In the genomic region with DNA sequence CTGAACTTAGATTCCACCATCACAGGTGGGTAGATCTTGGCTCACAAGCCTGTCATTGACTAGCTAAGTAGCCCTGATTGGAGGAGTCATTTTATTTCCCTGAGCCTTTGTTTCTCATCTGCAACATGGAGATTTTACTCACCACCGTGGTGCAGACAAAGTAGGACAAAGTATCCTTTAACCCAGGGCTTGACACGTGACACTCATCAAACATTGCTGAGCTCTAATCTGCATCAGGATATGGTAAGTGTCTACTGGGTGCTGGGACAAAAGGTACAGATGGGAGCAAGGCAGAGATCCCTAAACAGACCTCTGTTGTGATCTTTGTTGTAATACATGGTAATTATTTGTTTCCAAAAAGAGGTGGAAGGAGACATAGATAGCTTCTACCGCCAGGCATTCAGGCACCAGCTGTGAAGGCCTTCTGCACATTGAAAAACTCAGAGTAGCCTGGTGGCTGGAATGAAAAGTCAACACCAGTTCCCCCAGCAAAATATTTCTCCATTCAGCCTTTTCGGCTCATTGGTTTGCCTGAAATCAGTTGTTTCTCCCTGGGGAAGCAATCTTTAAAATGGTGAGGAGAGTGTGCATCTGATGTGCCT, we compare ENCODE assay signal across 12 cellular contexts. TPM values are rescaled to one million over a fixed set of nuclear protein-coding genes. Genes with fewer than 3 reads are reported as not detected.
A peak's percentile ranks its signal among the peaks of the same experiment; 100 is the strongest.
DNase-seq lines count a peak whose midpoint lies in the region; ATAC-seq and TF ChIP-seq lines count a peak whose summit lies in the region.
"Had no signal": no experiment of that assay in that cellular context is flagged by ENCODE, and none has a peak within 500 bp of the region (broad histone marks: within the 10 kb centered on the region; RNA-seq: fewer than 3 reads in every experiment).

No MANE protein-coding gene starts in this region.

- H3K4me3 ChIP-seq in SK-N-SH (ENCODE audit: low read depth in 2 of 2, low read length in 1 of 2) (no peak overlapping the region), fibroblast of lung (replicated peaks in 1 of 4; ENCODE audit: control extremely low read depth in 1 of 4, insufficient read depth in 1 of 4, low read depth in 3 of 4, low read length in 4 of 4) (no peak overlapping the region)
- H3K4me3 ChIP-seq: adrenal gland, prostate gland had no signal

- POLR2A ChIA-PET in SK-N-SH (lab: Yijun Ruan, JAX) = no interaction called here

- no peaks in the 10 kb centered on the region for H4K20me1 ChIP-seq in SK-N-SH (ENCODE audit: insufficient read depth)
- no peaks in the 10 kb centered on the region for H4K20me1 ChIP-seq in fibroblast of lung (ENCODE audit: control insufficient read depth, extremely low read depth, insufficient read depth, low read length)

- H3F3A ChIP-seq in SK-N-SH (replicated peaks; ENCODE audit: insufficient read depth) = peaks cover 80% of the 10 kb centered on the region

- TF ChIP-seq CTCF in SK-N-SH (IDR thresholded peaks at IDR 0.05) (peak; percentile 26), fibroblast of lung (conservative IDR thresholded peaks at IDR 0.05 in 1 of 2, IDR thresholded peaks at IDR 0.05 in 1 of 2; ENCODE audit: low read depth in 1 of 2, low read length in 2 of 2) (peak; percentile 6 to 31)

- no peak overlapping the region; the same call in 1 of the 2 replicates for H3K9ac ChIP-seq in SK-N-SH
- H3K9ac ChIP-seq in fibroblast of lung (ENCODE audit: insufficient read depth, low read length) = no peak overlapping the region

- no peak for ATAC-seq in SK-N-SH treated with all-trans-retinoic acid at 6 μM for 48 hours
- no peak for ATAC-seq in stimulated activated effector memory CD8-positive, alpha-beta T cell treated with anti-CD3 and anti-CD28 coated beads, Interleukin-12 subunit alpha, Interleukin-12 subunit beta, amount 100 ng/mL, for 72 hours

- WGBS in SK-N-SH (ENCODE audit: low lambda C conversion rate) = 91% methylated on average over 4 of the region's 4 CpGs

- peaks cover 4% of the 10 kb centered on the region for H3K36me3 Mint-ChIP-seq in stimulated activated effector memory CD8-positive, alpha-beta T cell treated with anti-CD3 and anti-CD28 coated beads, Interleukin-12 subunit alpha, Interleukin-12 subunit beta, amount 100 ng/mL, for 72 hours

- H3K4me2 ChIP-seq in SK-N-SH (no peak overlapping the region), fibroblast of lung (ENCODE audit: extremely low read depth, insufficient read depth, low read length) (no peak overlapping the region)

- TF ChIP-seq RAD21 in SK-N-SH (IDR thresholded peaks at IDR 0.05; ENCODE audit: low read length) = no peak

- H3K4me1 Mint-ChIP-seq in stimulated activated effector memory CD8-positive, alpha-beta T cell treated with anti-CD3 and anti-CD28 coated beads, Interleukin-12 subunit alpha, Interleukin-12 subunit beta, amount 100 ng/mL, for 72 hours = peaks cover 48% of the 10 kb centered on the region

- H3K9me3 ChIP-seq in SK-N-SH = no peaks in the 10 kb centered on the region
- H3K9me3 ChIP-seq in fibroblast of lung (ENCODE audit: control insufficient read depth, insufficient read depth, low read depth, low read length) = no peaks in the 10 kb centered on the region
- H3K9me3 ChIP-seq: adrenal gland, prostate gland had no signal

- H3K27me3 ChIP-seq in SK-N-SH (ENCODE audit: insufficient read depth) = no peaks in the 10 kb centered on the region
- no peaks in the 10 kb centered on the region for H3K27me3 ChIP-seq in fibroblast of lung (ENCODE audit: control insufficient read depth, insufficient read depth, low read length)
- H3K27me3 ChIP-seq: adrenal gland had no signal

- H3K36me3 ChIP-seq in SK-N-SH (replicated peaks in 1 of 2; ENCODE audit: control insufficient read depth in 1 of 2, insufficient read depth in 2 of 2, low read length in 1 of 2) (no peaks in the 10 kb centered on the region), fibroblast of lung (ENCODE audit: control insufficient read depth, insufficient read depth, low read length) (no peaks in the 10 kb centered on the region)
- H3K36me3 ChIP-seq: adrenal gland, prostate gland had no signal

- H2AFZ ChIP-seq in SK-N-SH (ENCODE audit: low read depth) (no peak overlapping the region), fibroblast of lung (ENCODE audit: low read length) (no peak overlapping the region)

- peak overlapping the region; percentile 55 for H3K27ac Mint-ChIP-seq in stimulated activated effector memory CD8-positive, alpha-beta T cell treated with anti-CD3 and anti-CD28 coated beads, Interleukin-12 subunit alpha, Interleukin-12 subunit beta, amount 100 ng/mL, for 72 hours

- peaks cover 0 to 39% of the 10 kb centered on the region in 2 experiments; a peak in 3 of 4 replicates for H3K4me1 ChIP-seq in SK-N-SH (ENCODE audit: control insufficient read depth in 1 of 2, insufficient read depth in 2 of 2, low read depth in 1 of 2, low read length in 1 of 2)
- peaks cover 28% of the 10 kb centered on the region for H3K4me1 ChIP-seq in fibroblast of lung (ENCODE audit: control insufficient read depth, extremely low read depth, insufficient read depth, low read length)
- H3K4me1 ChIP-seq: prostate gland had no signal

- H3K9me3 Mint-ChIP-seq in stimulated activated effector memory CD8-positive, alpha-beta T cell treated with anti-CD3 and anti-CD28 coated beads, Interleukin-12 subunit alpha, Interleukin-12 subunit beta, amount 100 ng/mL, for 72 hours = no peaks in the 10 kb centered on the region

- H3K27ac ChIP-seq in SK-N-SH (ENCODE audit: low read depth in 2 of 2, low read length in 1 of 2) (peak overlapping the region in 1 of 2 experiments; percentile 100; a peak in 2 of 4 replicates), fibroblast of lung (ENCODE audit: insufficient read depth, low read length) (no peak overlapping the region)
- H3K27ac ChIP-seq: adrenal gland, prostate gland had no signal

- H3K79me2 ChIP-seq in SK-N-SH (ENCODE audit: insufficient read depth) = peaks cover 18% of the 10 kb centered on the region; the same call in 1 of the 2 replicates
- H3K79me2 ChIP-seq in fibroblast of lung (ENCODE audit: control insufficient read depth, insufficient read depth, low read length) = no peaks in the 10 kb centered on the region

- DNase-seq in SK-N-SH = no peak
- DNase-seq in NCI-H748 treated with DMSO at 0.1 percent for 48 hours (lab: John Stamatoyannopoulos, UW) = peak; percentile 7
- no peak for DNase-seq in fibroblast of lung (ENCODE audit: low read depth in 2 of 2)
- DNase-seq in stimulated activated effector memory CD8-positive, alpha-beta T cell treated with anti-CD3 and anti-CD28 coated beads, Interleukin-12 subunit alpha, Interleukin-12 subunit beta, amount 100 ng/mL, for 72 hours (ENCODE audit: low spot score in 2 of 2) = no peak
- DNase-seq in medulla oblongata (ENCODE audit: extremely low spot score) = no peak
- no peak for DNase-seq in head of caudate nucleus
- DNase-seq in NCI-H187 (lab: John Stamatoyannopoulos, UW) = no peak
- DNase-seq: adrenal gland, glutamatergic neuron, GOT3 had no signal

- CTCF ChIA-PET in SK-N-SH (lab: Yijun Ruan, JAX) = interaction anchor here (0.7 kb wide), 1 partner anchor 108 kb away, joined by 3 read pairs; no protein-coding TSS in a partner anchor

- intact Hi-C loops in head of caudate nucleus (cut with DNase I) = no loop called here

- no peaks in the 10 kb centered on the region for H3K9me2 ChIP-seq in SK-N-SH

- H3K4me3 Mint-ChIP-seq in stimulated activated effector memory CD8-positive, alpha-beta T cell treated with anti-CD3 and anti-CD28 coated beads, Interleukin-12 subunit alpha, Interleukin-12 subunit beta, amount 100 ng/mL, for 72 hours = no peak overlapping the region

- no peak for TF ChIP-seq EP300 in SK-N-SH (IDR thresholded peaks at IDR 0.05; ENCODE audit: borderline replicate concordance in 1 of 2, low read depth in 1 of 2, low read length in 1 of 2)

TF ChIP-seq in SK-N-SH, 30 proteins besides CTCF, POLR2A, EP300 and RAD21:
- TF ChIP-seq MXI1 (IDR thresholded peaks at IDR 0.05; ENCODE audit: low read depth, low read length) (no peak), GABPA (IDR thresholded peaks at IDR 0.05; ENCODE audit: low read depth) (no peak), NRF1 (IDR thresholded peaks at IDR 0.05; ENCODE audit: low read depth, low read length) (no peak), RCOR1 (IDR thresholded peaks at IDR 0.05; ENCODE audit: low read length) (no peak), FOSL2 (IDR thresholded peaks at IDR 0.05; ENCODE audit: borderline replicate concordance, low read depth) (no peak), JUND (IDR thresholded peaks at IDR 0.05) (no peak)
TF ChIP-seq in SK-N-SH: peak in this region for 0.

TF ChIP-seq in SK-N-SH treated with all-trans-retinoic acid at 6 μM for 48 hours, 23 proteins besides CTCF, POLR2A, EP300 and RAD21 (continues in another document):
- TF ChIP-seq TCF4 (CRISPR knock-in tag; IDR thresholded peaks at IDR 0.05; ENCODE audit: borderline replicate concordance) = no peak
- no peak for TF ChIP-seq ARNTL (CRISPR knock-in tag; IDR thresholded peaks at IDR 0.05; ENCODE audit: borderline replicate concordance, low read depth)
- no peak for TF ChIP-seq ZC3H10 (CRISPR knock-in tag; IDR thresholded peaks at IDR 0.05)
- TF ChIP-seq, protein P1, sequence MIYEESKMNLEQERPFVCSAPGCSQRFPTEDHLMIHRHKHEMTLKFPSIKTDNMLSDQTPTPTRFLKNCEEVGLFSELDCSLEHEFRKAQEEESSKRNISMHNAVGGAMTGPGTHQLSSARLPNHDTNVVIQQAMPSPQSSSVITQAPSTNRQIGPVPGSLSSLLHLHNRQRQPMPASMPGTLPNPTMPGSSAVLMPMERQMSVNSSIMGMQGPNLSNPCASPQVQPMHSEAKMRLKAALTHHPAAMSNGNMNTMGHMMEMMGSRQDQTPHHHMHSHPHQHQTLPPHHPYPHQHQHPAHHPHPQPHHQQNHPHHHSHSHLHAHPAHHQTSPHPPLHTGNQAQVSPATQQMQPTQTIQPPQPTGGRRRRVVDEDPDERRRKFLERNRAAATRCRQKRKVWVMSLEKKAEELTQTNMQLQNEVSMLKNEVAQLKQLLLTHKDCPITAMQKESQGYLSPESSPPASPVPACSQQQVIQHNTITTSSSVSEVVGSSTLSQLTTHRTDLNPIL (CRISPR knock-in tag; IDR thresholded peaks at IDR 0.05; ENCODE audit: low read depth) = no peak
- no peak for TF ChIP-seq ZFP30 (CRISPR knock-in tag; IDR thresholded peaks at IDR 0.05)
- no peak for TF ChIP-seq BACH2 (CRISPR knock-in tag; IDR thresholded peaks at IDR 0.05; ENCODE audit: borderline replicate concordance)
- TF ChIP-seq ESRRG (CRISPR knock-in tag; IDR thresholded peaks at IDR 0.05) = no peak
- no peak for TF ChIP-seq OSR1 (CRISPR knock-in tag; IDR thresholded peaks at IDR 0.05)
- TF ChIP-seq SNAI2 (CRISPR knock-in tag; IDR thresholded peaks at IDR 0.05) = no peak
- no peak for TF ChIP-seq ZFP3 (CRISPR knock-in tag; IDR thresholded peaks at IDR 0.05)
- no peak for TF ChIP-seq ZNF565 (CRISPR knock-in tag; conservative IDR thresholded peaks at IDR 0.05; ENCODE audit: low read depth)

RNA-seq across cellular contexts. Expression of a gene that starts 18.3 kb away (rescaled TPM):
- polyA plus RNA-seq in SK-N-SH (2012; rRNA removed) (54.6 and 67.9 TPM in 2 replicates), fibroblast of lung (78.5 and 120 TPM in 2 replicates)
- polyA plus RNA-seq in SK-N-SH (2012; cell fraction: cytosol; rRNA removed) = 38.0 and 41.1 TPM in 2 replicates
- polyA plus RNA-seq in SK-N-SH (2012; cell fraction: nucleus; rRNA removed) = 76.3 and 84.6 TPM in 2 replicates
- 88.6 and 275 TPM in 2 replicates for total RNA-seq in fibroblast of lung
- polyA plus RNA-seq in fibroblast of lung (2012) = 125 and 167 TPM in 2 replicates
- polyA minus RNA-seq in fibroblast of lung (ENCODE audit: low replicate concordance) = 234 and 390 TPM in 2 replicates
